18 cellular contexts compared by ENCODE assay signal in genomic region chr16:70392606-70393005, GRCh38. TPM values are rescaled to one million over a fixed set of nuclear protein-coding genes. Genes with fewer than 3 reads are reported as not detected.
DNase-seq lines count a peak whose midpoint lies in the region; ATAC-seq, FAIRE-seq and TF ChIP-seq lines count a peak whose summit lies in the region.
"Had no signal": no experiment of that assay in that cellular context is flagged by ENCODE, and none has a peak within 500 bp of the region (broad histone marks: within the 10 kb centered on the region; RNA-seq: fewer than 3 reads in every experiment).

No MANE protein-coding gene starts in this region.

- WGBS in H1 (ENCODE audit: extremely low coverage in 1 of 2, insufficient coverage in 1 of 2, insufficient read length in 1 of 2, insufficient replicate concordance in 2 of 2, low coverage in 1 of 2, low lambda C conversion rate in 2 of 2, missing lambda C conversion rate in 1 of 2), 2 experiments: 90% methylated on average over 4 of the region's 4 CpGs; no CpG with 5 or more reads in 1 of the 2 experiments

- no peak for DNase-seq in activated T-cell treated with anti-CD3 and anti-CD28 coated beads, Interleukin-2, amount 50 U/mL, for 24 hours
- no peak for DNase-seq in activated T-cell treated with anti-CD3 and anti-CD28 coated beads, Interleukin-2, amount 50 U/mL, for 72 hours
- DNase-seq in H1 (ENCODE audit: low read depth in 1 of 2, low spot score in 2 of 2): no peak
- no peak for DNase-seq in osteoblast (ENCODE audit: insufficient read length, low spot score, missing footprints)
- no peak for DNase-seq in type B pancreatic cell (ENCODE audit: extremely low spot score, unreplicated experiment)
- DNase-seq in NCI-H1048 (lab: John Stamatoyannopoulos, UW): no peak
- DNase-seq in COLO668 (lab: John Stamatoyannopoulos, UW; ENCODE audit: unreplicated experiment): no peak
- DNase-seq: 8988T; CD8-positive, alpha-beta T cell; DMS79 treated with DMSO at 0.1 percent for 48 hours; MV-4-11; NCI-H1436; NCI-H2029 treated with DMSO at 0.1 percent for 48 hours; NCI-H748 treated with DMSO at 0.1 percent for 48 hours; OCI-M1; RPMI8226 had no signal

- H2BK12ac ChIP-seq in H1 (ENCODE audit: low read depth, low read length): no peak overlapping the region

- H3K4me1 Mint-ChIP-seq in activated T-cell treated with anti-CD3 and anti-CD28 coated beads, Interleukin-2, amount 50 U/mL, for 24 hours (ENCODE audit: low read depth): peaks cover 4% of the 10 kb centered on the region
- H3K4me1 Mint-ChIP-seq in activated T-cell treated with anti-CD3 and anti-CD28 coated beads, Interleukin-2, amount 50 U/mL, for 72 hours (ENCODE audit: low read depth): no peaks in the 10 kb centered on the region
- no peaks in the 10 kb centered on the region for H3K4me1 Mint-ChIP-seq in type B pancreatic cell (ENCODE audit: unreplicated experiment)
- H3K4me1 Mint-ChIP-seq: IgD-negative memory B cell had no signal

- H2BK20ac ChIP-seq in H1 (ENCODE audit: low read length): no peak overlapping the region

- H2AFZ ChIP-seq in H1 (ENCODE audit: low read length) (no peak overlapping the region), osteoblast (ENCODE audit: low read length) (no peak overlapping the region)

- H3K36me3 ChIP-seq in H1 (ENCODE audit: control insufficient read depth in 2 of 4, insufficient read depth in 4 of 4, low read length in 3 of 4) (peaks cover 2 to 9% (median 7%) of the 10 kb centered on the region in 4 experiments; a peak in 5 of 8 replicates), osteoblast (ENCODE audit: insufficient read depth, low read length) (peaks cover 22% of the 10 kb centered on the region)

- no peak overlapping the region; a peak in 1 of 7 replicates for H3K9ac ChIP-seq in H1 (replicated peaks in 1 of 4; ENCODE audit: extremely low read depth in 1 of 4, low read depth in 3 of 4, low read length in 3 of 4)

- H4K8ac ChIP-seq in H1 (ENCODE audit: extremely low read depth, insufficient read depth, low read length): peak overlapping the region; percentile 31; the same call in 1 of the 2 replicates

- no peak overlapping the region for H3K18ac ChIP-seq in H1 (ENCODE audit: extremely low read depth, low read length)

- H3K4ac ChIP-seq in H1 (replicated peaks; ENCODE audit: insufficient read length, low read depth, low read length): no peak overlapping the region

- H2AK5ac ChIP-seq in H1 (ENCODE audit: low read depth, low read length): no peak overlapping the region

- H3K4me1 ChIP-seq in H1 (replicated peaks in 1 of 4; ENCODE audit: control insufficient read depth in 3 of 4, insufficient read depth in 4 of 4, low read length in 3 of 4) (no peaks in the 10 kb centered on the region), osteoblast (ENCODE audit: insufficient read depth, low read length) (peaks cover 8% of the 10 kb centered on the region)

- no peak for FAIRE-seq in H1 (lab: Jason Lieb, UNC)

- no peak for ATAC-seq in activated T-cell treated with anti-CD3 and anti-CD28 coated beads, Interleukin-2, amount 50 U/mL, for 72 hours (replicated peaks in 1 of 2)
- ATAC-seq in HG02938 (IDR thresholded peaks at IDR 0.05; ENCODE audit: unreplicated experiment): no peak
- ATAC-seq: CD8-positive, alpha-beta T cell had no signal

- TF ChIP-seq CTCF in H1 (IDR thresholded peaks at IDR 0.05; ENCODE audit: control extremely low read depth in 1 of 3, insufficient read depth in 1 of 3, low read depth in 1 of 3, low read length in 3 of 3): no peak
- no peak for TF ChIP-seq CTCF in osteoblast (IDR thresholded peaks at IDR 0.05; ENCODE audit: extremely low read depth, low read depth, low read length)
- no peak for TF ChIP-seq CTCF in type B pancreatic cell (conservative IDR thresholded peaks at IDR 0.05)

- no peak for TF ChIP-seq EP300 in H1 (IDR thresholded peaks at IDR 0.05; ENCODE audit: borderline replicate concordance in 1 of 2, low read depth in 2 of 2, low read length in 2 of 2)

- H3K79me2 ChIP-seq in H1 (ENCODE audit: control insufficient read depth in 1 of 2, insufficient read depth in 2 of 2, low read length in 2 of 2) (no peaks in the 10 kb centered on the region), osteoblast (ENCODE audit: insufficient read depth, low read length) (no peaks in the 10 kb centered on the region)

- H3K27ac Mint-ChIP-seq in activated T-cell treated with anti-CD3 and anti-CD28 coated beads, Interleukin-2, amount 50 U/mL, for 24 hours: peak overlapping the region; percentile 55
- no peak overlapping the region for H3K27ac Mint-ChIP-seq in activated T-cell treated with anti-CD3 and anti-CD28 coated beads, Interleukin-2, amount 50 U/mL, for 72 hours
- H3K27ac Mint-ChIP-seq in type B pancreatic cell: peak overlapping the region; percentile 74
- H3K27ac Mint-ChIP-seq: CD8-positive, alpha-beta T cell had no signal

- no peak overlapping the region for H3K4me2 ChIP-seq in H1 (ENCODE audit: insufficient read depth in 1 of 2, low read depth in 2 of 2, low read length in 2 of 2)
- H3K4me2 ChIP-seq in osteoblast (ENCODE audit: insufficient read depth, low read length): peak overlapping the region; percentile 3

- H3K36me3 Mint-ChIP-seq in activated T-cell treated with anti-CD3 and anti-CD28 coated beads, Interleukin-2, amount 50 U/mL, for 24 hours (ENCODE audit: low read depth): peaks cover 22% of the 10 kb centered on the region
- H3K36me3 Mint-ChIP-seq in activated T-cell treated with anti-CD3 and anti-CD28 coated beads, Interleukin-2, amount 50 U/mL, for 72 hours (ENCODE audit: insufficient read depth in 2 of 2): no peaks in the 10 kb centered on the region
- H3K36me3 Mint-ChIP-seq in type B pancreatic cell: peaks cover 8% of the 10 kb centered on the region

- no peak overlapping the region for H3K14ac ChIP-seq in H1 (ENCODE audit: insufficient read length)

- H3K4me3 ChIP-seq in H1 (ENCODE audit: extremely low read depth in 1 of 4, insufficient read depth in 2 of 4, low read depth in 3 of 4, low read length in 4 of 4) (no peak overlapping the region), osteoblast (ENCODE audit: insufficient read depth, low read length) (no peak overlapping the region)

- no peaks in the 10 kb centered on the region for H3K9me3 Mint-ChIP-seq in activated T-cell treated with anti-CD3 and anti-CD28 coated beads, Interleukin-2, amount 50 U/mL, for 24 hours
- H3K9me3 Mint-ChIP-seq in activated T-cell treated with anti-CD3 and anti-CD28 coated beads, Interleukin-2, amount 50 U/mL, for 72 hours: no peaks in the 10 kb centered on the region
- H3K9me3 Mint-ChIP-seq in type B pancreatic cell: no peaks in the 10 kb centered on the region
- H3K9me3 Mint-ChIP-seq: CD8-positive, alpha-beta T cell; IgD-negative memory B cell had no signal

- TF ChIP-seq RAD21 in H1 (IDR thresholded peaks at IDR 0.05 in 1 of 2, conservative IDR thresholded peaks at IDR 0.05 in 1 of 2; ENCODE audit: low read depth in 2 of 2, low read length in 2 of 2): no peak

- no peaks in the 10 kb centered on the region for H3K27me3 ChIP-seq in H1 (replicated peaks in 1 of 4; ENCODE audit: control insufficient read depth in 3 of 4, extremely low read depth in 1 of 4, insufficient read depth in 3 of 4, low read length in 3 of 4)
- H3K27me3 ChIP-seq in osteoblast (ENCODE audit: insufficient read depth, low read length): no peaks in the 10 kb centered on the region

- no peaks in the 10 kb centered on the region for H3K27me3 Mint-ChIP-seq in activated T-cell treated with anti-CD3 and anti-CD28 coated beads, Interleukin-2, amount 50 U/mL, for 24 hours
- no peaks in the 10 kb centered on the region for H3K27me3 Mint-ChIP-seq in activated T-cell treated with anti-CD3 and anti-CD28 coated beads, Interleukin-2, amount 50 U/mL, for 72 hours (ENCODE audit: low read depth)
- H3K27me3 Mint-ChIP-seq in type B pancreatic cell: no peaks in the 10 kb centered on the region
- H3K27me3 Mint-ChIP-seq: IgD-negative memory B cell had no signal

- no peak overlapping the region for H3K27ac ChIP-seq in H1 (ENCODE audit: low read depth, low read length)
- no peak overlapping the region for H3K27ac ChIP-seq in osteoblast (ENCODE audit: low read depth, low read length)

- H4K91ac ChIP-seq in H1 (replicated peaks; ENCODE audit: insufficient read length, low read length): no peak overlapping the region

- H3K4me3 Mint-ChIP-seq in activated T-cell treated with anti-CD3 and anti-CD28 coated beads, Interleukin-2, amount 50 U/mL, for 24 hours: no peak overlapping the region
- no peak overlapping the region for H3K4me3 Mint-ChIP-seq in activated T-cell treated with anti-CD3 and anti-CD28 coated beads, Interleukin-2, amount 50 U/mL, for 72 hours
- no peak overlapping the region for H3K4me3 Mint-ChIP-seq in type B pancreatic cell
- H3K4me3 Mint-ChIP-seq: CD8-positive, alpha-beta T cell; IgD-negative memory B cell had no signal

- H3K9me3 ChIP-seq in H1 (ENCODE audit: insufficient read depth in 2 of 2, low read depth in 1 of 2, low read length in 1 of 2) (no peaks in the 10 kb centered on the region), osteoblast (ENCODE audit: low read depth, low read length) (no peaks in the 10 kb centered on the region)

- no peak for TF ChIP-seq POLR2A in H1 (IDR thresholded peaks at IDR 0.05; ENCODE audit: control extremely low read depth in 1 of 2, low read depth in 2 of 2, low read length in 2 of 2)

- H3K23me2 ChIP-seq in H1 (ENCODE audit: low read depth, low read length): no peaks in the 10 kb centered on the region

- CTCF ChIA-PET in H1 (lab: Charles Lee; ENCODE audit: partially characterized antibody): interaction anchor here (0.6 to 13.3 kb wide), 11 partner anchors 9 to 261 kb away, joined by 3 to 180 read pairs (median 4); partner anchors contain the start of genes DDX19A and FCSK

- POLR2A ChIA-PET in H1 (lab: Charles Lee; ENCODE audit: partially characterized antibody): interaction anchor here (1.0 to 5.8 kb wide), 7 partner anchors 11 to 133 kb away, joined by 3 to 37 read pairs (median 3); no protein-coding TSS in a partner anchor

- H2BK15ac ChIP-seq in H1 (ENCODE audit: low read length): no peak overlapping the region

- no peaks in the 10 kb centered on the region; the same call in 1 of the 2 replicates for H3K79me1 ChIP-seq in H1 (ENCODE audit: low read depth, low read length)

- H2BK5ac ChIP-seq in H1 (ENCODE audit: low read depth, low read length): no peak overlapping the region

- no peak overlapping the region for H2BK120ac ChIP-seq in H1 (replicated peaks; ENCODE audit: low read depth, low read length)

- H4K5ac ChIP-seq in H1 (ENCODE audit: insufficient read length, low read depth, low read length): no peak overlapping the region

- H3K56ac ChIP-seq in H1 (replicated peaks; ENCODE audit: insufficient read length, low read depth, low read length): no peak overlapping the region

- peaks cover 3 to 8% of the 10 kb centered on the region in 2 experiments for H4K20me1 ChIP-seq in H1 (replicated peaks in 1 of 2; ENCODE audit: control insufficient read depth in 1 of 2, insufficient read depth in 2 of 2, low read length in 2 of 2)
- peaks cover 10% of the 10 kb centered on the region for H4K20me1 ChIP-seq in osteoblast (ENCODE audit: insufficient read depth, low read length)

- no peak overlapping the region for H3K23ac ChIP-seq in H1 (ENCODE audit: insufficient read length)

RNA-seq across cellular contexts. Expression of gene DDX19A, which starts 45.9 kb away (rescaled TPM):
- 10 to 100 TPM; 37.1 to 46.8 TPM for total RNA-seq in activated T-cell treated with anti-CD3 and anti-CD28 coated beads, Interleukin-2, amount 50 U/mL, for 72 hours
- 50.3 and 50.8 TPM in 2 replicates for total RNA-seq in H1 (2021; fragmentation: NEBNext Ultra II Directional; extraction: Animal tissue kit (Norgen Biotek cat#: 25700))
- polyA plus RNA-seq in H1 (2011; rRNA removed): 27.9 and 30.7 TPM in 2 replicates
- polyA plus RNA-seq in H1 (2011; cell fraction: cytosol; rRNA removed): 47.6 TPM
- 31.2 TPM for polyA plus RNA-seq in H1 (2011; cell fraction: nucleus; rRNA removed)
- 38.5 to 47.8 TPM (median 41.1 TPM) in 4 replicates for polyA plus RNA-seq in H1 (2012, experiment 1 of 2)
- polyA plus RNA-seq in H1 (2012, experiment 2 of 2): 31.1 TPM
- 30.0 TPM for polyA plus RNA-seq in H1 (2013, experiment 1 of 2)
- polyA plus RNA-seq in H1 (2013, experiment 2 of 2): 31.2 TPM
- polyA minus RNA-seq in H1 (2011; rRNA and poly(A)+ RNA removed): 54.7 and 67.1 TPM in 2 replicates
- polyA minus RNA-seq in H1 (2011; cell fraction: cytosol; rRNA and poly(A)+ RNA removed): 40.7 TPM
- polyA minus RNA-seq in H1 (2011; cell fraction: nucleus; rRNA and poly(A)+ RNA removed): 33.1 TPM
- total RNA-seq in osteoblast (35.4 and 43.1 TPM in 2 replicates), type B pancreatic cell (ENCODE audit: low replicate concordance) (41.4 and 52.7 TPM in 2 replicates)

RNA-seq across cellular contexts. Expression of gene ST3GAL2, which starts 46.3 kb away (rescaled TPM):
- total RNA-seq in activated T-cell treated with anti-CD3 and anti-CD28 coated beads, Interleukin-2, amount 50 U/mL, for 72 hours: 10 to 100 TPM; 15.9 to 18.3 TPM
- 39.3 and 39.7 TPM in 2 replicates for total RNA-seq in H1 (2021; fragmentation: NEBNext Ultra II Directional; extraction: Animal tissue kit (Norgen Biotek cat#: 25700))
- polyA plus RNA-seq in H1 (2011; rRNA removed): 14.4 and 30.5 TPM in 2 replicates
- polyA plus RNA-seq in H1 (2011; cell fraction: cytosol; rRNA removed): 16.9 TPM
- 28.1 TPM for polyA plus RNA-seq in H1 (2011; cell fraction: nucleus; rRNA removed)
- 19.3 to 24.6 TPM (median 22.0 TPM) in 4 replicates for polyA plus RNA-seq in H1 (2012, experiment 1 of 2)
- polyA plus RNA-seq in H1 (2012, experiment 2 of 2): 19.9 TPM
- 26.7 TPM for polyA plus RNA-seq in H1 (2013, experiment 1 of 2)
- polyA plus RNA-seq in H1 (2013, experiment 2 of 2): 27.0 TPM
- 33.4 and 49.9 TPM in 2 replicates for polyA minus RNA-seq in H1 (2011; rRNA and poly(A)+ RNA removed)
- 43.4 TPM for polyA minus RNA-seq in H1 (2011; cell fraction: cytosol; rRNA and poly(A)+ RNA removed)
- polyA minus RNA-seq in H1 (2011; cell fraction: nucleus; rRNA and poly(A)+ RNA removed): 43.8 TPM
- 22.4 and 22.7 TPM in 2 replicates for total RNA-seq in osteoblast
- total RNA-seq in type B pancreatic cell (ENCODE audit: low replicate concordance): 8.5 and 37.2 TPM in 2 replicates
